In the genomic region with DNA sequence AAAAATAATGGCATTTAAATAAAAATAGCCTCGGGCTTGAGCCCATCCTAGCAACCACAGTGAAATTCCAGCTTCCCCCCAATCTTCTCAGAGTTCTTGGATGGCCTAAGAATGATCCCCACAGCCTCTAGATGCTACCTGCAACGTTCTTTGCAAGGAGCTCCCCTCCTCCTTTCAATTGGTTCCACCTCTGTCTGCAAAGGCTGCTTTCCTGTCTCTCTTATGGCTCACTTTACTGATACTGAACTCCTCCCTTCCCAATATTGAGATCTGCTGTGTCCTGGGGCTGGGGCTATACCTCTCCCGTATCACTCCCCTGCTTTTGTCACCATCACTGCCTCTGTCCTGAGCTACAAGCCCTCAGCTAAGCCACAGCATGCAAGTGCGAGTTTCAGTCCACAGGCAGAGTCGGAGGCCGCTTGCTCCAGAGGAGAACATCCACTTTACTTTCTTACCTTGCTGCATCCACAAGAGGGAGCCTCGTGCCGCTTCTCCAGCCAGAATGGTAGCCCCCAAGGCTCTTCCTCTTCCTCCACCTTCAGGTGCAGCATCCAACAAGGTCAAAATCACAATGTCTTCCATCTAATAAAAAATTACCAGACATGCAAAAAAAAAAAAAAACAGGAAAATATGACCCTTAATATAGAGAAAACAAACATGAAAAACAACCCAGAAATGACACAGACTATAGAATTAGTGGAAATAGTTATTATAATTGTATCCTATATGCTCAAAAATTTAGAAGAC, we compare ENCODE assay signal across 1 cellular context.
TF ChIP-seq lines count a peak whose summit lies in the region.

No MANE protein-coding gene starts in this region.

TF ChIP-seq in K562, 482 proteins besides CTCF, POLR2A, EP300 and RAD21 (continued from another document):
- TF ChIP-seq, protein P1, sequence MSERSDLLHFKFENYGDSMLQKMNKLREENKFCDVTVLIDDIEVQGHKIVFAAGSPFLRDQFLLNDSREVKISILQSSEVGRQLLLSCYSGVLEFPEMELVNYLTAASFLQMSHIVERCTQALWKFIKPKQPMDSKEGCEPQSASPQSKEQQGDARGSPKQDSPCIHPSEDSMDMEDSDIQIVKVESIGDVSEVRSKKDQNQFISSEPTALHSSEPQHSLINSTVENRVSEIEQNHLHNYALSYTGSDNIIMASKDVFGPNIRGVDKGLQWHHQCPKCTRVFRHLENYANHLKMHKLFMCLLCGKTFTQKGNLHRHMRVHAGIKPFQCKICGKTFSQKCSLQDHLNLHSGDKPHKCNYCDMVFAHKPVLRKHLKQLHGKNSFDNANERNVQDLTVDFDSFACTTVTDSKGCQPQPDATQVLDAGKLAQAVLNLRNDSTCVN (CRISPR knock-in tag; IDR thresholded peaks at IDR 0.05) = no peak
- TF ChIP-seq SP1 (CRISPR knock-in tag; IDR thresholded peaks at IDR 0.05) = no peak
- TF ChIP-seq ZNF253 (CRISPR knock-in tag; conservative IDR thresholded peaks at IDR 0.05) = no peak
- no peak for TF ChIP-seq TARDBP (IDR thresholded peaks at IDR 0.05)
- 0 out of 2 replicates have a peak, but pooled peaks have one; percentile 24 for TF ChIP-seq SMC3 (conservative IDR thresholded peaks at IDR 0.05; ENCODE audit: insufficient read depth, low read depth, low read length)
